In genomic region chr7:55271661-55272060, GRCh38 we compare ENCODE assay signal across 1 cellular context.
TF ChIP-seq lines count a peak whose summit lies in the region.

No MANE protein-coding gene starts in this region.

TF ChIP-seq in H1, 55 proteins besides CTCF, POLR2A, EP300 and RAD21:
- TF ChIP-seq KDM5A (IDR thresholded peaks at IDR 0.05; ENCODE audit: low read length) (no peak), BRCA1 (IDR thresholded peaks at IDR 0.05; ENCODE audit: low read depth, low read length) (no peak), MAFK (IDR thresholded peaks at IDR 0.05; ENCODE audit: low read depth, low read length) (no peak), BCL11A (IDR thresholded peaks at IDR 0.05; ENCODE audit: low read depth in 2 of 2, low read length in 2 of 2) (no peak), GABPA (IDR thresholded peaks at IDR 0.05; ENCODE audit: borderline replicate concordance, insufficient read depth, low read length) (no peak), SP4 (IDR thresholded peaks at IDR 0.05; ENCODE audit: low read length) (no peak), NANOG (IDR thresholded peaks at IDR 0.05; ENCODE audit: insufficient read depth, low read depth, low read length, poor library complexity, severe bottlenecking) (no peak)
